Comparison of ENCODE assay signal across 11 cellular contexts in genomic region chr9:124242331-124243194, GRCh38. TPM values are rescaled to one million over a fixed set of nuclear protein-coding genes. Genes with fewer than 3 reads are reported as not detected.
A peak's percentile ranks its signal among the peaks of the same experiment; 100 is the strongest.
DNase-seq lines count a peak whose midpoint lies in the region; ATAC-seq, FAIRE-seq and TF ChIP-seq lines count a peak whose summit lies in the region.
"Had no signal": no experiment of that assay in that cellular context is flagged by ENCODE, and none has a peak within 500 bp of the region (broad histone marks: within the 10 kb centered on the region; RNA-seq: fewer than 3 reads in every experiment).

No MANE protein-coding gene starts in this region.

- peaks cover 19% of the 10 kb centered on the region for H3K27me3 Mint-ChIP-seq in activated T-helper 1 cell treated with anti-CD3 and anti-CD28 coated beads, Interleukin-12 subunit alpha, Interleukin-12 subunit beta, Interleukin-2, Interleukin-4 antibody, amounts not matched to agents 30 ng/mL and 10 ng/mL and 1 ng/mL, durations not matched to agents 14 hours and 24 hours and 36 hours (ENCODE audit: insufficient read depth)

- CTCF ChIA-PET in AG04450 (lab: Charles Lee), result interaction anchor here (0.6 to 1.3 kb wide), 2 partner anchors 16 to 1002 kb away, joined by 3 read pairs; no protein-coding TSS in a partner anchor

- H3K27ac ChIP-seq in AG04450 (ENCODE audit: low read depth, low read length), result peak overlapping the region; percentile 82
- H3K27ac ChIP-seq in duodenal mucosa (ENCODE audit: low read depth, low read length), result no peak overlapping the region
- peak overlapping the region; percentile 49 for H3K27ac ChIP-seq in muscle layer of colon (ENCODE audit: low read depth, low read length)

- no peak for DNase-seq in AG04450 (ENCODE audit: low read depth, low spot score)
- peak; percentile 45 for DNase-seq in LHCN-M2 (ENCODE audit: low read depth)
- no peak for DNase-seq in activated T-helper 1 cell treated with anti-CD3 and anti-CD28 coated beads, Interleukin-12 subunit alpha, Interleukin-12 subunit beta, Interleukin-2, Interleukin-4 antibody, amounts not matched to agents 30 ng/mL and 10 ng/mL and 1 ng/mL, durations not matched to agents 14 hours and 24 hours and 36 hours (ENCODE audit: low spot score)
- no peak for DNase-seq in activated CD4-positive, alpha-beta T cell treated with anti-CD3 and anti-CD28 coated beads, Interleukin-2, amount 50 U/mL, for 1 hour
- DNase-seq in RCC 7860 (ENCODE audit: low spot score), result no peak
- DNase-seq: CD8-positive, alpha-beta T cell; cortex of kidney; SK-N-SH had no signal

- H3K27me3 ChIP-seq in AG04450 (ENCODE audit: control insufficient read depth, insufficient read depth, low read length), result peaks cover 7% of the 10 kb centered on the region
- no peaks in the 10 kb centered on the region for H3K27me3 ChIP-seq in duodenal mucosa (ENCODE audit: control insufficient read depth in 1 of 2, insufficient read depth in 2 of 2, low read length in 2 of 2)
- H3K27me3 ChIP-seq in muscle layer of colon (ENCODE audit: control insufficient read depth in 1 of 2, insufficient read depth in 2 of 2, low read length in 2 of 2), result no peaks in the 10 kb centered on the region

- H3K9me3 Mint-ChIP-seq in activated T-helper 1 cell treated with anti-CD3 and anti-CD28 coated beads, Interleukin-12 subunit alpha, Interleukin-12 subunit beta, Interleukin-2, Interleukin-4 antibody, amounts not matched to agents 30 ng/mL and 10 ng/mL and 1 ng/mL, durations not matched to agents 14 hours and 24 hours and 36 hours, result no peaks in the 10 kb centered on the region
- H3K9me3 Mint-ChIP-seq: CD8-positive, alpha-beta T cell had no signal

- TF ChIP-seq CTCF in AG04450 (IDR thresholded peaks at IDR 0.05; ENCODE audit: low read depth, low read length), result no peak

- H3K4me1 ChIP-seq in duodenal mucosa (ENCODE audit: control insufficient read depth in 1 of 2, insufficient read depth in 2 of 2, low read length in 2 of 2), result peaks cover 20 to 21% of the 10 kb centered on the region in 2 donors
- H3K4me1 ChIP-seq in muscle layer of colon (ENCODE audit: insufficient read depth, low read length), result peaks cover 5% of the 10 kb centered on the region

- H3K9ac ChIP-seq in duodenal mucosa (ENCODE audit: low read depth in 1 of 2, low read length in 2 of 2) (peak overlapping the region; percentile 29 to 33), muscle layer of colon (ENCODE audit: low read length) (no peak overlapping the region)
- H3K9ac ChIP-seq: SK-N-SH had no signal

- H3K27ac Mint-ChIP-seq in activated T-helper 1 cell treated with anti-CD3 and anti-CD28 coated beads, Interleukin-12 subunit alpha, Interleukin-12 subunit beta, Interleukin-2, Interleukin-4 antibody, amounts not matched to agents 30 ng/mL and 10 ng/mL and 1 ng/mL, durations not matched to agents 14 hours and 24 hours and 36 hours, result no peak overlapping the region
- H3K27ac Mint-ChIP-seq: CD8-positive, alpha-beta T cell had no signal

- H3K36me3 ChIP-seq in duodenal mucosa (ENCODE audit: control insufficient read depth in 1 of 2, insufficient read depth in 2 of 2, low read length in 2 of 2), result no peaks in the 10 kb centered on the region
- no peaks in the 10 kb centered on the region for H3K36me3 ChIP-seq in muscle layer of colon (ENCODE audit: insufficient read depth, low read length)

- H3K4me1 Mint-ChIP-seq in activated T-helper 1 cell treated with anti-CD3 and anti-CD28 coated beads, Interleukin-12 subunit alpha, Interleukin-12 subunit beta, Interleukin-2, Interleukin-4 antibody, amounts not matched to agents 30 ng/mL and 10 ng/mL and 1 ng/mL, durations not matched to agents 14 hours and 24 hours and 36 hours (ENCODE audit: low read depth), result peaks cover 48% of the 10 kb centered on the region

- H3K4me3 Mint-ChIP-seq in activated T-helper 1 cell treated with anti-CD3 and anti-CD28 coated beads, Interleukin-12 subunit alpha, Interleukin-12 subunit beta, Interleukin-2, Interleukin-4 antibody, amounts not matched to agents 30 ng/mL and 10 ng/mL and 1 ng/mL, durations not matched to agents 14 hours and 24 hours and 36 hours, result no peak overlapping the region
- H3K4me3 Mint-ChIP-seq: CD8-positive, alpha-beta T cell had no signal

- ATAC-seq in GM21576 (IDR thresholded peaks at IDR 0.05; ENCODE audit: unreplicated experiment), result no peak
- ATAC-seq: CD8-positive, alpha-beta T cell had no signal

- H3K4me3 ChIP-seq in AG04450 (ENCODE audit: low read depth, low read length), result peak overlapping the region; percentile 36
- H3K4me3 ChIP-seq in duodenal mucosa (ENCODE audit: low read depth in 1 of 2, low read length in 2 of 2), result peak overlapping the region; percentile 49 to 61
- H3K4me3 ChIP-seq in muscle layer of colon (ENCODE audit: low read depth in 1 of 2, low read length in 2 of 2), result peak overlapping the region in 1 of 2 donors; percentile 43

- intact Hi-C loops in activated T-helper 1 cell treated with anti-CD3 and anti-CD28 coated beads, Interleukin-12 subunit alpha, Interleukin-12 subunit beta, Interleukin-2, Interleukin-4 antibody, amounts not matched to agents 30 ng/mL and 10 ng/mL and 1 ng/mL, durations not matched to agents 14 hours and 24 hours and 36 hours (cut with micrococcal nuclease), result no loop called here

- H3K36me3 Mint-ChIP-seq in activated T-helper 1 cell treated with anti-CD3 and anti-CD28 coated beads, Interleukin-12 subunit alpha, Interleukin-12 subunit beta, Interleukin-2, Interleukin-4 antibody, amounts not matched to agents 30 ng/mL and 10 ng/mL and 1 ng/mL, durations not matched to agents 14 hours and 24 hours and 36 hours (ENCODE audit: low read depth), result no peaks in the 10 kb centered on the region
- H3K36me3 Mint-ChIP-seq: CD8-positive, alpha-beta T cell had no signal

- H3K9me3 ChIP-seq in AG04450 (ENCODE audit: control insufficient read depth, insufficient read depth, low read length) (no peaks in the 10 kb centered on the region), duodenal mucosa (ENCODE audit: control insufficient read depth in 1 of 2, low read length in 2 of 2) (no peaks in the 10 kb centered on the region), muscle layer of colon (ENCODE audit: low read length) (no peaks in the 10 kb centered on the region)
- H3K9me3 ChIP-seq: SK-N-SH had no signal

- POLR2A ChIA-PET in AG04450 (lab: Yijun Ruan, JAX), result no interaction called here

- no peak for FAIRE-seq in RCC 7860 (lab: Jason Lieb, UNC)

RNA-seq across cellular contexts. Expression of gene NEK6, which starts 15.2 kb away (rescaled TPM):
- 128 and 163 TPM in 2 replicates for polyA plus RNA-seq in AG04450 (2011; rRNA removed)
- polyA minus RNA-seq in AG04450 (2011; rRNA and poly(A)+ RNA removed), result 189 and 242 TPM in 2 replicates
- 62.8 and 72.6 TPM in 2 replicates for total RNA-seq in LHCN-M2 (2014; rRNA removed)
- polyA plus RNA-seq in LHCN-M2 (2012), result 89.5 TPM
- 17.4 and 21.0 TPM in 2 replicates for total RNA-seq in activated T-helper 1 cell treated with anti-CD3 and anti-CD28 coated beads, Interleukin-12 subunit alpha, Interleukin-12 subunit beta, Interleukin-2, Interleukin-4 antibody, amounts not matched to agents 30 ng/mL and 10 ng/mL and 1 ng/mL, durations not matched to agents 14 hours and 24 hours and 36 hours
